16 cellular contexts compared by ENCODE assay signal in genomic region chr1:247368501-247368900, GRCh38. TPM values are rescaled to one million over a fixed set of nuclear protein-coding genes. Genes with fewer than 3 reads are reported as not detected.
DNase-seq lines count a peak whose midpoint lies in the region; ATAC-seq, FAIRE-seq and TF ChIP-seq lines count a peak whose summit lies in the region.
"Had no signal": no experiment of that assay in that cellular context is flagged by ENCODE, and none has a peak within 500 bp of the region (broad histone marks: within the 10 kb centered on the region; RNA-seq: fewer than 3 reads in every experiment).

No MANE protein-coding gene starts in this region.

- no peak overlapping the region for H2BK12ac ChIP-seq in neuronal stem cell (ENCODE audit: low read length)

- H3K27ac ChIP-seq in BLaER1: no peak overlapping the region
- H3K27ac ChIP-seq in K562 (ENCODE audit: extremely low read depth, low read depth, low read length): peak overlapping the region; percentile 7; the same call in 2 of the 3 replicates
- H3K27ac ChIP-seq in neuronal stem cell (replicated peaks; ENCODE audit: low read length): no peak overlapping the region
- H3K27ac ChIP-seq: 22Rv1, GM23248 had no signal

- no peak for TF ChIP-seq POLR2A in K562 (conservative IDR thresholded peaks at IDR 0.05)

- H4K20me1 ChIP-seq in BLaER1: no peaks in the 10 kb centered on the region
- no peaks in the 10 kb centered on the region for H4K20me1 ChIP-seq in K562 (replicated peaks; ENCODE audit: control insufficient read depth, insufficient read depth, low read length)

- H2AK5ac ChIP-seq in neuronal stem cell (ENCODE audit: low read depth, low read length): no peak overlapping the region

- H3K79me2 ChIP-seq in K562 (ENCODE audit: control insufficient read depth, insufficient read depth, low read length): no peaks in the 10 kb centered on the region

- no peak overlapping the region for H3K4ac ChIP-seq in neuronal stem cell (ENCODE audit: low read length)

- BruUV-seq in K562 (replicated peaks; lab: Mats Ljungman, UMichigan): no TSS peak

- H4K8ac ChIP-seq in neuronal stem cell (ENCODE audit: low read depth, low read length): no peak overlapping the region

- no peak overlapping the region for H3K23ac ChIP-seq in neuronal stem cell (ENCODE audit: low read depth, low read length, poor library complexity)

- CTCF ChIA-PET in K562 (lab: Yijun Ruan, JAX; ENCODE audit: low intra/inter-chr PET ratio): no interaction called here

- intact Hi-C loops in K562 (cut with micrococcal nuclease) (no loop called here), left colon (cut with DNase I, micrococcal nuclease) (no loop called here)

- TF ChIP-seq RAD21 in K562 (CRISPR knock-in tag; conservative IDR thresholded peaks at IDR 0.05 in 1 of 2, IDR thresholded peaks at IDR 0.05 in 1 of 2): no peak

- H2BK5ac ChIP-seq in neuronal stem cell (ENCODE audit: low read length): no peak overlapping the region

- no peak overlapping the region for H3K14ac ChIP-seq in neuronal stem cell (ENCODE audit: low read length)

- DNase-seq in K562 (ENCODE audit: extremely low read depth in 1 of 4, low spot score in 3 of 4) (no peak), left kidney (ENCODE audit: low read depth, low spot score) (peak; percentile 54), neuronal stem cell (ENCODE audit: low spot score) (no peak), left colon (no peak), GM13977 (ENCODE audit: low spot score) (no peak), SW480 (ENCODE audit: low spot score) (no peak)
- DNase-seq in activated CD4-positive, alpha-beta T cell treated with anti-CD3 and anti-CD28 coated beads, Interleukin-2, amount 50 U/mL, for 4 hours: no peak
- DNase-seq: CD4-positive, CD25-positive, alpha-beta regulatory T cell; DMS 273 treated with DMSO at 0.1 percent for 48 hours; H7 had no signal

- H3K4me3 ChIP-seq in BLaER1 (no peak overlapping the region), K562 (no peak overlapping the region), neuronal stem cell (ENCODE audit: low read length in 2 of 2) (no peak overlapping the region)
- H3K4me3 ChIP-seq: GM23248 had no signal

- H3K9me3 ChIP-seq in BLaER1 (peaks cover 40% of the 10 kb centered on the region), K562 (replicated peaks; ENCODE audit: control insufficient read depth, insufficient read depth, low read depth, low read length) (peaks cover 7% of the 10 kb centered on the region), neuronal stem cell (replicated peaks in 1 of 2; ENCODE audit: control insufficient read depth in 2 of 2, insufficient read depth in 1 of 2, low read depth in 1 of 2, low read length in 2 of 2) (peaks cover 0 to 31% of the 10 kb centered on the region in 2 donors)

- TF ChIP-seq CTCF in K562 (IDR thresholded peaks at IDR 0.05 in 2 of 3, conservative IDR thresholded peaks at IDR 0.05 in 1 of 3; ENCODE audit: insufficient read depth in 2 of 3, low read depth in 1 of 3, low read length in 3 of 3) (no peak), GM13977 (IDR thresholded peaks at IDR 0.05; ENCODE audit: extremely low read depth, insufficient read depth, missing control alignments) (no peak)

- no peak overlapping the region for H3K18ac ChIP-seq in neuronal stem cell (ENCODE audit: low read length)

- in situ Hi-C loops in K562 (cut with MboI): no loop called here
- in situ Hi-C loops in GM13977 (cut with MboI; ENCODE audit: low pct_unique_long_range_greater_than_20kb, low sequenced_read_pairs, unreplicated experiment): no loop called here

- no peak for FAIRE-seq in K562 (lab: Jason Lieb, UNC)
- FAIRE-seq: GM18507 had no signal

- POLR2A ChIA-PET in K562 (lab: Yijun Ruan, JAX): no interaction called here

- H3K9ac ChIP-seq in BLaER1 (no peak overlapping the region), K562 (ENCODE audit: insufficient read depth in 1 of 2, low read depth in 2 of 2, low read length in 2 of 2) (no peak overlapping the region), neuronal stem cell (ENCODE audit: low read depth, low read length, poor library complexity) (no peak overlapping the region)
- H3K9ac ChIP-seq: GM23248 had no signal

- no peaks in the 10 kb centered on the region for H3K79me1 ChIP-seq in neuronal stem cell (ENCODE audit: low read depth, low read length)

- H2BK120ac ChIP-seq in neuronal stem cell (ENCODE audit: low read depth, low read length): no peak overlapping the region

- H3K27me3 ChIP-seq in BLaER1: no peaks in the 10 kb centered on the region
- H3K27me3 ChIP-seq in K562 (ENCODE audit: control insufficient read depth in 2 of 2, insufficient read depth in 2 of 2, low read length in 2 of 2): no peaks in the 10 kb centered on the region
- H3K27me3 ChIP-seq in neuronal stem cell (ENCODE audit: control insufficient read depth in 3 of 3, insufficient read depth in 3 of 3, low read depth in 1 of 3, low read length in 3 of 3): no peaks in the 10 kb centered on the region

- H3K9me1 ChIP-seq in K562 (ENCODE audit: control insufficient read depth, insufficient read depth, low read length): no peaks in the 10 kb centered on the region

- no peak overlapping the region for H4K91ac ChIP-seq in neuronal stem cell (ENCODE audit: low read depth, low read length, poor library complexity)

- H3K4me1 ChIP-seq in BLaER1 (peaks cover 22% of the 10 kb centered on the region), K562 (replicated peaks in 1 of 2; ENCODE audit: control insufficient read depth in 2 of 2, insufficient read depth in 2 of 2, low read length in 2 of 2) (peaks cover under 1 to 28% of the 10 kb centered on the region in 2 experiments), neuronal stem cell (ENCODE audit: control insufficient read depth in 2 of 2, insufficient read depth in 1 of 2, low read depth in 1 of 2, low read length in 2 of 2) (peaks cover 0 to 13% of the 10 kb centered on the region in 2 donors)

- H3K36me3 ChIP-seq in BLaER1 (no peaks in the 10 kb centered on the region), K562 (ENCODE audit: control insufficient read depth, insufficient read depth, low read length) (no peaks in the 10 kb centered on the region), neuronal stem cell (replicated peaks in 1 of 2; ENCODE audit: control insufficient read depth in 2 of 2, insufficient read depth in 2 of 2, low read length in 2 of 2) (no peaks in the 10 kb centered on the region)

- H2AFZ ChIP-seq in K562 (ENCODE audit: low read depth, low read length): peak overlapping the region; percentile 7; the same call in 1 of the 2 replicates
- peak overlapping the region; percentile 26 for H2AFZ ChIP-seq in neuronal stem cell (ENCODE audit: low read length)
- H2AFZ ChIP-seq: GM23248 had no signal

- no peak for ATAC-seq in K562
- ATAC-seq in left colon: no peak

- WGBS in K562 (ENCODE audit: insufficient coverage, low coverage, missing lambda C conversion rate): 40% methylated on average over 3 of the region's 3 CpGs
- WGBS in neuronal stem cell (ENCODE audit: extremely low coverage in 2 of 2, insufficient read length in 2 of 2, insufficient replicate concordance in 1 of 2), 2 donors: no CpG with 5 or more reads among the region's 3 CpGs

- no peak overlapping the region for H2BK15ac ChIP-seq in neuronal stem cell (ENCODE audit: low read length)

- peak overlapping the region; percentile 34 for H3K4me2 ChIP-seq in BLaER1
- no peak overlapping the region for H3K4me2 ChIP-seq in K562 (ENCODE audit: insufficient read depth, low read length)
- no peak overlapping the region for H3K4me2 ChIP-seq in neuronal stem cell (ENCODE audit: insufficient read depth, low read length, poor library complexity, severe bottlenecking)

- no peak for TF ChIP-seq EP300 in K562 (IDR thresholded peaks at IDR 0.05; ENCODE audit: low read length)

RNA-seq across cellular contexts. Expression of gene ZNF496, which starts 36.8 kb away (rescaled TPM):
- 46.7 and 71.5 TPM in 2 replicates for total RNA-seq in K562 (2011; cell fraction: chromatin; rRNA removed; ENCODE audit: low replicate concordance)
- total RNA-seq in K562 (2011; cell fraction: nucleolus; rRNA removed): 49.9 and 53.0 TPM in 2 replicates
- 47.4 and 58.0 TPM in 2 replicates for total RNA-seq in K562 (2011; cell fraction: nucleoplasm; rRNA removed)
- total RNA-seq in K562 (2014; rRNA removed) (44.4 and 63.2 TPM in 2 replicates), K562 (2014; rRNA removed; fragmentation: Illumina TruSeq; extraction: Trizol) (22.0 and 22.7 TPM in 2 replicates), K562 (2015; rRNA removed; fragmentation: Illumina TruSeq; extraction: Trizol) (31.4 and 31.6 TPM in 2 replicates), K562 (2021) (54.0 and 55.5 TPM in 2 replicates), left colon (10 to 100 TPM; 11.4 to 14.1 TPM)
- polyA plus RNA-seq in K562 (2011; rRNA removed) (29.8 and 37.8 TPM in 2 replicates), K562 (2014; fragmentation: Illumina TruSeq; extraction: Trizol) (31.3 and 35.5 TPM in 2 replicates), K562 (2014; fragmentation: Nextera tagmentation; extraction: Ambion mirVana) (1 to 10 TPM; 4.3 to 5.9 TPM), K562 (2014; rRNA removed) (38.2 and 43.3 TPM in 2 replicates)
- 35.8 and 37.3 TPM in 2 replicates for polyA plus RNA-seq in K562 (2011; cell fraction: cytosol; rRNA removed)
- 52.3 and 64.6 TPM in 2 replicates for polyA plus RNA-seq in K562 (2011; cell fraction: nucleus; rRNA removed)
- 28.9 and 48.4 TPM in 2 replicates for polyA plus RNA-seq in K562 (2012)
- 44.2 and 45.8 TPM in 2 replicates for polyA minus RNA-seq in K562 (2011; rRNA and poly(A)+ RNA removed)
- polyA minus RNA-seq in K562 (2011; cell fraction: cytosol; rRNA and poly(A)+ RNA removed): 31.3 and 34.9 TPM in 2 replicates
- 25.3 and 28.4 TPM in 2 replicates for polyA minus RNA-seq in K562 (2011; cell fraction: nucleus; rRNA and poly(A)+ RNA removed)
- polyA plus RNA-seq in neuronal stem cell (2013, experiment 1 of 2): 40.1 TPM
- 38.8 TPM for polyA plus RNA-seq in neuronal stem cell (2013, experiment 2 of 2)

RNA-seq across cellular contexts. Expression of gene NLRP3, which starts 47.5 kb away (rescaled TPM):
- 0.09 TPM in 1 of 2 replicates, not detected in the other for total RNA-seq in K562 (2011; cell fraction: chromatin; rRNA removed; ENCODE audit: low replicate concordance)
- not detected in 2 replicates for total RNA-seq in K562 (2011; cell fraction: nucleolus; rRNA removed)
- total RNA-seq in K562 (2011; cell fraction: nucleoplasm; rRNA removed): not detected in 2 replicates
- total RNA-seq in K562 (2014; rRNA removed) (not detected in 2 replicates), K562 (2014; rRNA removed; fragmentation: Illumina TruSeq; extraction: Trizol) (not detected in 2 replicates), K562 (2015; rRNA removed; fragmentation: Illumina TruSeq; extraction: Trizol) (not detected in 2 replicates), K562 (2021) (not detected in 2 replicates), left colon (1 to 10 TPM in 1 of 2 donors, under 1 TPM in 1; 0.61 to 2.7 TPM)
- polyA plus RNA-seq in K562 (2011; rRNA removed) (not detected in 2 replicates), K562 (2014; fragmentation: Illumina TruSeq; extraction: Trizol) (not detected in 2 replicates), K562 (2014; fragmentation: Nextera tagmentation; extraction: Ambion mirVana) (not detected), K562 (2014; rRNA removed) (not detected in 2 replicates)
- polyA plus RNA-seq in K562 (2011; cell fraction: cytosol; rRNA removed): not detected in 2 replicates
- 0.07 TPM in 1 of 2 replicates, not detected in the other for polyA plus RNA-seq in K562 (2011; cell fraction: nucleus; rRNA removed)
- 0.01 and 0.29 TPM in 2 replicates for polyA plus RNA-seq in K562 (2012)
- not detected in 2 replicates for polyA minus RNA-seq in K562 (2011; rRNA and poly(A)+ RNA removed)
- polyA minus RNA-seq in K562 (2011; cell fraction: cytosol; rRNA and poly(A)+ RNA removed): not detected in 2 replicates
- not detected in 2 replicates for polyA minus RNA-seq in K562 (2011; cell fraction: nucleus; rRNA and poly(A)+ RNA removed)
- 0.24 TPM for polyA plus RNA-seq in neuronal stem cell (2013, experiment 1 of 2)
- 0.26 TPM for polyA plus RNA-seq in neuronal stem cell (2013, experiment 2 of 2)
- total RNA-seq: A673 had no signal
- polyA plus RNA-seq: BJ had no signal
